9 cellular contexts compared by ENCODE assay signal in the genomic region with DNA sequence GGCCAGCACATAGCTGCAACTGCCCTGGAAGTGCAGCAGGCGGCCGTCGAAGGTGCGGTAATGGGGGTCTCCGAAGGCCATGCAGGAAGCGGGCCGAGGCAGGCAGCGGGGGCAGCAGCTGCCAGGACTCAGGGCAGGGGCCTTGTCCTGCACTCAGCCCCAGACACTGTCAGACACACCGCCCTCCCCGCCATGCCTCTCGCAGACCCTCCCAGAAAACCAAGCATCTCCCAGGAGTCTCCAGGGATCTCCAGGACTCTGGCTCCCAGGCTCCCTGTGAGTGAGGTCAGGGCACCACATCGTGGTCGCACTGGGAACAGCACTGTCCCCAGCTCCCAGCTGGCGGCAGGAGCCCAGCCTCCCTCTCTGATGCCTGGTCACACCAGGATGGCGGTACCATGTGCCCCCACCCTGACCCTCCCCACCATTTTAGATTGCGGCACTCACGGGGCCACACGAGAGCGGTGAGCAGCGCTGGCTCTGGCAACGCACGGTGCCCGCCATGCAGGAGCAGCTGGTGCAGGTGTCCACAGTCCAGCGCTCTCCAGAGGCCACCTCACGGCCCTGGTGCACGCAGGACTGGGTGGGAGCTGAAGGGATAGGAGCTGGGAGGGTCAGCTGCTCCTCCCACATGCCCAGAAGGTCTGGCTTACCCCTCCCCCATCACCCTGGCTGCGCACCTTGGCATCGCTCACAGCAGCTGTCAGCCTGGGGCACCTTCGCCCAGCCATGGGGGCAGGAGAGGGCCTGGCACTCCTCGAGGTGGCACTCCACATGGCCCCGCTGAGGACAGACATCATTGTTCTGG. TPM values are rescaled to one million over a fixed set of nuclear protein-coding genes. Genes with fewer than 3 reads are reported as not detected.
A peak's percentile ranks its signal among the peaks of the same experiment; 100 is the strongest.
DNase-seq lines count a peak whose midpoint lies in the region; ATAC-seq, FAIRE-seq and TF ChIP-seq lines count a peak whose summit lies in the region.
"Had no signal": no experiment of that assay in that cellular context is flagged by ENCODE, and none has a peak within 500 bp of the region (broad histone marks: within the 10 kb centered on the region; RNA-seq: fewer than 3 reads in every experiment).

No MANE protein-coding gene starts in this region.

- no peaks in the 10 kb centered on the region for H3K9me3 Mint-ChIP-seq in activated naive CD8-positive, alpha-beta T cell treated with anti-CD3 and anti-CD28 coated beads, Interleukin-2, amount 10 ng/mL, durations not matched to agents 7 days and 5 days

- H3K9me3 ChIP-seq in left ventricle myocardium inferior (replicated peaks) (no peaks in the 10 kb centered on the region), skeletal muscle tissue (ENCODE audit: control insufficient read depth in 3 of 3, low read length in 3 of 3) (no peaks in the 10 kb centered on the region)

- intact Hi-C loops in left ventricle myocardium inferior (cut with micrococcal nuclease) = loop anchor here (10.0 kb wide), 1 partner anchor 275 kb away; no protein-coding TSS in a partner anchor

- H3K4me1 ChIP-seq in left ventricle myocardium inferior = peaks cover 3% of the 10 kb centered on the region
- peaks cover 7 to 16% (median 14%) of the 10 kb centered on the region in 3 donors for H3K4me1 ChIP-seq in skeletal muscle tissue (ENCODE audit: control insufficient read depth in 3 of 3, insufficient read depth in 3 of 3, low read length in 3 of 3)

- peaks cover 5% of the 10 kb centered on the region for H3K27me3 Mint-ChIP-seq in activated naive CD8-positive, alpha-beta T cell treated with anti-CD3 and anti-CD28 coated beads, Interleukin-2, amount 10 ng/mL, durations not matched to agents 7 days and 5 days

- ATAC-seq in activated naive CD8-positive, alpha-beta T cell treated with anti-CD3 and anti-CD28 coated beads, Interleukin-2, amount 10 ng/mL, durations not matched to agents 7 days and 5 days (ENCODE audit: low read depth) = peak; percentile 27
- ATAC-seq in GM18867 (IDR thresholded peaks at IDR 0.05; ENCODE audit: unreplicated experiment) = no peak
- no peak for ATAC-seq in HG03378 (IDR thresholded peaks at IDR 0.05; ENCODE audit: unreplicated experiment)

- no peak for FAIRE-seq in GM12892 (lab: Jason Lieb, UNC)

- no peaks in the 10 kb centered on the region for H3K36me3 Mint-ChIP-seq in activated naive CD8-positive, alpha-beta T cell treated with anti-CD3 and anti-CD28 coated beads, Interleukin-2, amount 10 ng/mL, durations not matched to agents 7 days and 5 days

- DNase-seq in GM12864 (ENCODE audit: low read depth) (no peak), NCI-H146 treated with DMSO at 0.1 percent for 48 hours (lab: John Stamatoyannopoulos, UW; ENCODE audit: unreplicated experiment) (peak; percentile 49), left ventricle myocardium inferior (peak; percentile 63), GM12892 (ENCODE audit: insufficient read length) (no peak)
- DNase-seq in activated naive CD8-positive, alpha-beta T cell treated with anti-CD3 and anti-CD28 coated beads, Interleukin-2, amount 10 ng/mL, durations not matched to agents 7 days and 5 days = peak; percentile 49

- H3K4me1 Mint-ChIP-seq in activated naive CD8-positive, alpha-beta T cell treated with anti-CD3 and anti-CD28 coated beads, Interleukin-2, amount 10 ng/mL, durations not matched to agents 7 days and 5 days = peaks cover 7% of the 10 kb centered on the region

- H3K27ac ChIP-seq in left ventricle myocardium inferior (replicated peaks) = no peak overlapping the region
- no peak overlapping the region for H3K27ac ChIP-seq in skeletal muscle tissue (ENCODE audit: low read depth, low read length)

- POLR2A ChIA-PET in activated naive CD8-positive, alpha-beta T cell treated with anti-CD3 and anti-CD28 coated beads, Interleukin-2, amount 10 ng/mL, durations not matched to agents 7 days and 5 days (lab: Charles Lee) = interaction anchor here (2.4 kb wide), 1 partner anchor 17 kb away, joined by 11 read pairs; the partner anchor contains the start of gene ATP6V1F

- no peak overlapping the region for H3K27ac Mint-ChIP-seq in activated naive CD8-positive, alpha-beta T cell treated with anti-CD3 and anti-CD28 coated beads, Interleukin-2, amount 10 ng/mL, durations not matched to agents 7 days and 5 days

- H3K36me3 ChIP-seq in left ventricle myocardium inferior (no peaks in the 10 kb centered on the region), skeletal muscle tissue (ENCODE audit: control insufficient read depth in 3 of 3, insufficient read depth in 3 of 3, low read length in 3 of 3) (no peaks in the 10 kb centered on the region)

- no peak for TF ChIP-seq POLR2A in GM12892 (IDR thresholded peaks at IDR 0.05; ENCODE audit: low read depth, low read length)

- H3K4me3 ChIP-seq in GM12864 (ENCODE audit: low read depth, low read length) = no peak overlapping the region
- no peak overlapping the region for H3K4me3 ChIP-seq in left ventricle myocardium inferior
- peak overlapping the region in 2 of 3 donors; percentile 31 to 35 for H3K4me3 ChIP-seq in skeletal muscle tissue (ENCODE audit: low read length in 3 of 3)

- TF ChIP-seq CTCF in GM12864 (IDR thresholded peaks at IDR 0.05; ENCODE audit: low read depth, low read length, missing control alignments) = peak; percentile 35
- peak; percentile 94 for TF ChIP-seq CTCF in left ventricle myocardium inferior (IDR thresholded peaks at IDR 0.05; ENCODE audit: borderline replicate concordance)

- peak overlapping the region in 2 of 3 donors; percentile 33 to 45 for H3K9ac ChIP-seq in skeletal muscle tissue (ENCODE audit: low read depth in 1 of 3, low read length in 3 of 3)

- H3K27me3 ChIP-seq in left ventricle myocardium inferior (ENCODE audit: low read depth) (peaks cover 10% of the 10 kb centered on the region), skeletal muscle tissue (ENCODE audit: control insufficient read depth in 3 of 3, insufficient read depth in 3 of 3, low read length in 3 of 3) (peaks cover 0 to 4% (median 3%) of the 10 kb centered on the region in 3 donors)

- H3K4me3 Mint-ChIP-seq in activated naive CD8-positive, alpha-beta T cell treated with anti-CD3 and anti-CD28 coated beads, Interleukin-2, amount 10 ng/mL, durations not matched to agents 7 days and 5 days = no peak overlapping the region

RNA-seq across cellular contexts. Expression of gene ATP6V1F, which starts 17.5 kb away (rescaled TPM):
- total RNA-seq in activated naive CD8-positive, alpha-beta T cell treated with anti-CD3 and anti-CD28 coated beads, Interleukin-2, amount 10 ng/mL, durations not matched to agents 7 days and 5 days = 100 to 1,000 TPM; 134 TPM
- total RNA-seq in left ventricle myocardium inferior (101 TPM), skeletal muscle tissue (66.3 TPM)
- polyA plus RNA-seq in GM12892 (2012; ENCODE audit: missing spikeins) = 260 TPM

RNA-seq across cellular contexts. Expression of gene KCP, which starts 30.4 kb away (rescaled TPM):
- total RNA-seq in activated naive CD8-positive, alpha-beta T cell treated with anti-CD3 and anti-CD28 coated beads, Interleukin-2, amount 10 ng/mL, durations not matched to agents 7 days and 5 days = under 1 TPM; 0.57 to 0.69 TPM
- total RNA-seq in left ventricle myocardium inferior = 0.19 TPM
- under 0.01 TPM for total RNA-seq in skeletal muscle tissue
- polyA plus RNA-seq in GM12892 (2012; ENCODE audit: missing spikeins) = 3.1 TPM

RNA-seq across cellular contexts. Expression of gene FLNC, which starts 49.9 kb away (rescaled TPM):
- not detected for total RNA-seq in activated naive CD8-positive, alpha-beta T cell treated with anti-CD3 and anti-CD28 coated beads, Interleukin-2, amount 10 ng/mL, durations not matched to agents 7 days and 5 days
- total RNA-seq in left ventricle myocardium inferior = 839 TPM
- 611 TPM for total RNA-seq in skeletal muscle tissue
- polyA plus RNA-seq in GM12892 (2012; ENCODE audit: missing spikeins) = 0.08 TPM
- total RNA-seq: T-helper 2 cell treated with Interferon-gamma antibody and Interleukin-4, amounts not matched to agents 100 ng/mL and 5 ng/mL, for 36 hours had no signal

RNA-seq across cellular contexts. Expression of gene IRF5, which starts 57.6 kb away (rescaled TPM):
- 1 to 10 TPM; 7.7 to 8.2 TPM for total RNA-seq in activated naive CD8-positive, alpha-beta T cell treated with anti-CD3 and anti-CD28 coated beads, Interleukin-2, amount 10 ng/mL, durations not matched to agents 7 days and 5 days
- total RNA-seq in left ventricle myocardium inferior = 2.2 TPM
- 2.6 TPM for total RNA-seq in skeletal muscle tissue
- polyA plus RNA-seq in GM12892 (2012; ENCODE audit: missing spikeins) = 52.9 TPM

Comparison
In these comparisons a context has a peak if more than half of its experiments do, and no peak if none do; other contexts are left out.
1. DNase-seq: peak in NCI-H146 treated with DMSO at 0.1 percent for 48 hours (single experiment), activated naive CD8-positive, alpha-beta T cell treated with anti-CD3 and anti-CD28 coated beads, Interleukin-2, amount 10 ng/mL, durations not matched to agents 7 days and 5 days (single experiment) and left ventricle myocardium inferior (single experiment); none in GM12864 (single experiment) and GM12892 (single experiment).
2. H3K4me3 ChIP-seq: peak in skeletal muscle tissue (2 of 3); none in GM12864 (single experiment) and left ventricle myocardium inferior (single experiment).
3. RNA of gene FLNC, which starts 49.9 kb away (total RNA-seq): 839 TPM in left ventricle myocardium inferior (single experiment) and 611 TPM in skeletal muscle tissue (single experiment); not detected in activated naive CD8-positive, alpha-beta T cell treated with anti-CD3 and anti-CD28 coated beads, Interleukin-2, amount 10 ng/mL, durations not matched to agents 7 days and 5 days; every median in the first group is over 100 times any median in the second.